In genomic region chr17:58693208-58693607, GRCh38 we compare ENCODE assay signal across 8 cellular contexts.
DNase-seq lines count a peak whose midpoint lies in the region; ATAC-seq and TF ChIP-seq lines count a peak whose summit lies in the region.

No MANE protein-coding gene starts in this region.

- H3K4me1 ChIP-seq in NT2/D1 (ENCODE audit: insufficient read depth, insufficient read length) (peaks cover 4% of the 10 kb centered on the region), endocrine pancreas (ENCODE audit: control insufficient read depth, insufficient read depth, low read length) (peaks cover 8% of the 10 kb centered on the region), parathyroid adenoma (no peaks in the 10 kb centered on the region)

- peak overlapping the region; percentile 77 for H3K9ac ChIP-seq in NT2/D1 (ENCODE audit: insufficient read length, low read depth)
- H3K9ac ChIP-seq in endocrine pancreas (ENCODE audit: control insufficient read depth, insufficient read depth, low read length) = peak overlapping the region; percentile 78
- H3K9ac ChIP-seq in parathyroid adenoma = no peak overlapping the region

- H3K9me3 ChIP-seq in NT2/D1 (ENCODE audit: insufficient read depth, low read length) = no peaks in the 10 kb centered on the region
- H3K9me3 ChIP-seq in endocrine pancreas (ENCODE audit: control insufficient read depth, low read length) = no peaks in the 10 kb centered on the region
- H3K9me3 ChIP-seq in parathyroid adenoma (ENCODE audit: control insufficient read depth, low read length) = no peaks in the 10 kb centered on the region

- peak overlapping the region; percentile 61 for H3K4me2 ChIP-seq in parathyroid adenoma (ENCODE audit: low read length)

- H3K27ac ChIP-seq in parathyroid adenoma = peak overlapping the region; percentile 73

- peak; percentile 15 for DNase-seq in EL
- no peak for DNase-seq in NT2/D1 (ENCODE audit: low read depth, low spot score)
- DNase-seq in SHP77 (lab: John Stamatoyannopoulos, UW) = no peak
- no peak for DNase-seq in cerebellar cortex (ENCODE audit: low spot score)
- DNase-seq in retina = no peak

- H3K4me3 ChIP-seq in NT2/D1 (ENCODE audit: insufficient read length, low read depth) (peak overlapping the region; percentile 57), endocrine pancreas (ENCODE audit: control insufficient read depth, insufficient read depth, low read length) (peak overlapping the region; percentile 88), parathyroid adenoma (ENCODE audit: low read depth, low read length) (peak overlapping the region; percentile 67)

- TF ChIP-seq CTCF in parathyroid adenoma (IDR thresholded peaks at IDR 0.05) = no peak

- H3K27me3 ChIP-seq in NT2/D1 (ENCODE audit: insufficient read depth, insufficient read length) (no peaks in the 10 kb centered on the region), endocrine pancreas (ENCODE audit: control insufficient read depth, insufficient read depth, low read length) (no peaks in the 10 kb centered on the region), parathyroid adenoma (ENCODE audit: control insufficient read depth, insufficient read depth, low read length) (no peaks in the 10 kb centered on the region)

- H2AFZ ChIP-seq in parathyroid adenoma = peak overlapping the region; percentile 98

- H3K79me2 ChIP-seq in parathyroid adenoma = no peaks in the 10 kb centered on the region

- H3K36me3 ChIP-seq in NT2/D1 (ENCODE audit: insufficient read depth, insufficient read length, low read length) = peaks cover 17% of the 10 kb centered on the region
- no peaks in the 10 kb centered on the region for H3K36me3 ChIP-seq in endocrine pancreas (ENCODE audit: control insufficient read depth, insufficient read depth, low read length)
- H3K36me3 ChIP-seq in parathyroid adenoma (ENCODE audit: control insufficient read depth, insufficient read depth, low read length) = no peaks in the 10 kb centered on the region

- ATAC-seq in GM19463 (IDR thresholded peaks at IDR 0.05; ENCODE audit: unreplicated experiment) = no peak
